ENCODE assay signal across 14 cellular contexts in genomic region chr14:52895000-52895399, GRCh38. TPM values are rescaled to one million over a fixed set of nuclear protein-coding genes. Genes with fewer than 3 reads are reported as not detected.
A peak's percentile ranks its signal among the peaks of the same experiment; 100 is the strongest.
DNase-seq lines count a peak whose midpoint lies in the region; ATAC-seq, FAIRE-seq and TF ChIP-seq lines count a peak whose summit lies in the region.
"Had no signal": no experiment of that assay in that cellular context is flagged by ENCODE, and none has a peak within 500 bp of the region (broad histone marks: within the 10 kb centered on the region; RNA-seq: fewer than 3 reads in every experiment).

No MANE protein-coding gene starts in this region.

- no peaks in the 10 kb centered on the region for H3K9me2 ChIP-seq in hepatocyte (replicated peaks; ENCODE audit: insufficient read depth)

- H3K9me3 ChIP-seq in fibroblast of lung (ENCODE audit: control insufficient read depth, insufficient read depth, low read depth, low read length): no peaks in the 10 kb centered on the region
- H3K9me3 ChIP-seq in hepatocyte (ENCODE audit: low read depth): no peaks in the 10 kb centered on the region
- H3K9me3 ChIP-seq in thyroid gland: no peaks in the 10 kb centered on the region

- ATAC-seq in stimulated activated naive CD8-positive, alpha-beta T cell treated with anti-CD3 and anti-CD28 coated beads, Interleukin-15, amount 100 ng/mL, for 72 hours: peak; percentile 84
- no peak for ATAC-seq in stimulated activated naive CD8-positive, alpha-beta T cell treated with anti-CD3 and anti-CD28 coated beads, Interleukin-15, Interleukin-2, amounts not matched to agents 100 U/mL and 50 U/mL, for 24 hours
- ATAC-seq in HG02884 (IDR thresholded peaks at IDR 0.05; ENCODE audit: unreplicated experiment): no peak
- ATAC-seq: GM23338 had no signal

- no peak for TF ChIP-seq POLR2A in thyroid gland (IDR thresholded peaks at IDR 0.05)

- peaks cover 3% of the 10 kb centered on the region for H3K4me1 ChIP-seq in fibroblast of lung (ENCODE audit: control insufficient read depth, extremely low read depth, insufficient read depth, low read length)
- H3K4me1 ChIP-seq in hepatocyte (ENCODE audit: insufficient read depth): no peaks in the 10 kb centered on the region
- H3K4me1 ChIP-seq in thyroid gland: peaks cover 12 to 13% of the 10 kb centered on the region in 2 donors

- no peak overlapping the region for H3K4me3 Mint-ChIP-seq in stimulated activated naive CD8-positive, alpha-beta T cell treated with anti-CD3 and anti-CD28 coated beads, Interleukin-15, amount 100 ng/mL, for 72 hours
- H3K4me3 Mint-ChIP-seq: GM23338 had no signal

- intact Hi-C loops in thyroid gland (cut with DNase I): no loop called here

- no peaks in the 10 kb centered on the region for H3K9me3 Mint-ChIP-seq in stimulated activated naive CD8-positive, alpha-beta T cell treated with anti-CD3 and anti-CD28 coated beads, Interleukin-15, amount 100 ng/mL, for 72 hours
- H3K9me3 Mint-ChIP-seq: GM23338 had no signal

- H3K79me2 ChIP-seq in fibroblast of lung (ENCODE audit: control insufficient read depth, insufficient read depth, low read length): peaks cover 73% of the 10 kb centered on the region
- peaks cover 68% of the 10 kb centered on the region for H3K79me2 ChIP-seq in hepatocyte

- H3K27me3 ChIP-seq in fibroblast of lung (ENCODE audit: control insufficient read depth, insufficient read depth, low read length) (no peaks in the 10 kb centered on the region), hepatocyte (no peaks in the 10 kb centered on the region), thyroid gland (no peaks in the 10 kb centered on the region)

- H3K36me3 ChIP-seq in fibroblast of lung (ENCODE audit: control insufficient read depth, insufficient read depth, low read length) (peaks cover 3% of the 10 kb centered on the region), hepatocyte (replicated peaks; ENCODE audit: insufficient read depth, low read depth) (no peaks in the 10 kb centered on the region), thyroid gland (peaks cover 0 to 9% of the 10 kb centered on the region in 2 donors)

- no peak overlapping the region for H3K27ac Mint-ChIP-seq in stimulated activated naive CD8-positive, alpha-beta T cell treated with anti-CD3 and anti-CD28 coated beads, Interleukin-15, amount 100 ng/mL, for 72 hours
- H3K27ac Mint-ChIP-seq: GM23338 had no signal

- FAIRE-seq in RCC 7860 (lab: Jason Lieb, UNC): peak; percentile 38
- FAIRE-seq: endometrium had no signal

- TF ChIP-seq CTCF in fibroblast of lung (conservative IDR thresholded peaks at IDR 0.05 in 1 of 2, IDR thresholded peaks at IDR 0.05 in 1 of 2; ENCODE audit: low read depth in 1 of 2, low read length in 2 of 2) (no peak), hepatocyte (IDR thresholded peaks at IDR 0.05; ENCODE audit: poor library complexity) (no peak), thyroid gland (IDR thresholded peaks at IDR 0.05) (no peak)

- H3K4me1 Mint-ChIP-seq in stimulated activated naive CD8-positive, alpha-beta T cell treated with anti-CD3 and anti-CD28 coated beads, Interleukin-15, amount 100 ng/mL, for 72 hours: peaks cover 9% of the 10 kb centered on the region

- no peak overlapping the region for H3K9ac ChIP-seq in fibroblast of lung (ENCODE audit: insufficient read depth, low read length)
- H3K9ac ChIP-seq: parathyroid adenoma had no signal

- H3K27ac ChIP-seq in fibroblast of lung (ENCODE audit: insufficient read depth, low read length) (no peak overlapping the region), hepatocyte (no peak overlapping the region), thyroid gland (no peak overlapping the region)
- H3K27ac ChIP-seq: parathyroid adenoma had no signal

- H3K4me3 ChIP-seq in fibroblast of lung (replicated peaks in 1 of 4; ENCODE audit: control extremely low read depth in 1 of 4, insufficient read depth in 1 of 4, low read depth in 3 of 4, low read length in 4 of 4) (no peak overlapping the region), hepatocyte (no peak overlapping the region), thyroid gland (replicated peaks in 1 of 3) (no peak overlapping the region)
- H3K4me3 ChIP-seq: GM23338 had no signal

- H3K4me2 ChIP-seq in fibroblast of lung (ENCODE audit: extremely low read depth, insufficient read depth, low read length): peak overlapping the region; percentile 11
- H3K4me2 ChIP-seq in hepatocyte: no peak overlapping the region
- H3K4me2 ChIP-seq: GM23338 had no signal

- H4K20me1 ChIP-seq in fibroblast of lung (ENCODE audit: control insufficient read depth, extremely low read depth, insufficient read depth, low read length) (peaks cover 2% of the 10 kb centered on the region), hepatocyte (ENCODE audit: insufficient read depth, poor library complexity, severe bottlenecking) (peaks cover 10% of the 10 kb centered on the region)

- H2AFZ ChIP-seq in fibroblast of lung (ENCODE audit: low read length) (no peak overlapping the region), hepatocyte (no peak overlapping the region)
- H2AFZ ChIP-seq: GM23338, parathyroid adenoma had no signal

- WGBS in hepatocyte (ENCODE audit: low lambda C conversion rate, missing lambda C conversion rate): 59% methylated on average over 2 of the region's 2 CpGs
- 61 to 70% methylated on average over 2 of the region's 2 CpGs for WGBS in thyroid gland, 2 donors

- no peak for DNase-seq in stimulated activated naive CD8-positive, alpha-beta T cell treated with anti-CD3 and anti-CD28 coated beads, Interleukin-15, amount 100 ng/mL, for 72 hours
- no peak for DNase-seq in stimulated activated naive CD8-positive, alpha-beta T cell treated with anti-CD3 and anti-CD28 coated beads, Interleukin-15, Interleukin-2, amounts not matched to agents 100 U/mL and 50 U/mL, for 24 hours
- peak; percentile 37 for DNase-seq in RCC 7860 (ENCODE audit: low spot score)
- DNase-seq in fibroblast of lung (ENCODE audit: low read depth in 2 of 2): peak; percentile 64 to 65
- no peak for DNase-seq in GM03348 (ENCODE audit: low spot score)
- no peak for DNase-seq in hepatocyte (ENCODE audit: low spot score)
- no peak for DNase-seq in thyroid gland
- DNase-seq: activated CD8-positive, alpha-beta memory T cell treated with anti-CD3 and anti-CD28 coated beads, Interleukin-2, amount 50 U/mL, for 4 hours; mammary epithelial cell; NCI-H187 treated with DMSO at 0.1 percent for 48 hours had no signal

- H3K27me3 Mint-ChIP-seq in stimulated activated naive CD8-positive, alpha-beta T cell treated with anti-CD3 and anti-CD28 coated beads, Interleukin-15, amount 100 ng/mL, for 72 hours: no peaks in the 10 kb centered on the region

RNA-seq across cellular contexts. Expression of gene FERMT2, which starts 55.9 kb away (rescaled TPM):
- 111 and 128 TPM in 2 replicates for total RNA-seq in fibroblast of lung
- polyA plus RNA-seq in fibroblast of lung: 176 and 439 TPM in 2 replicates
- polyA plus RNA-seq in fibroblast of lung (2012): 78.4 and 190 TPM in 2 replicates
- polyA minus RNA-seq in fibroblast of lung (ENCODE audit: low replicate concordance): 67.7 and 184 TPM in 2 replicates
- 82.1 and 95.4 TPM in 2 replicates for total RNA-seq in hepatocyte
- polyA plus RNA-seq in hepatocyte: 38.6 and 45.9 TPM in 2 replicates
- total RNA-seq in thyroid gland: 10 to 100 TPM; 57.1 to 98.5 (median 74.2) TPM

Comparison
In these comparisons a context has a peak if more than half of its experiments do, and no peak if none do; other contexts are left out.
1. DNase-seq: peak in RCC 7860 (single experiment) and fibroblast of lung (2 of 2); none in stimulated activated naive CD8-positive, alpha-beta T cell treated with anti-CD3 and anti-CD28 coated beads, Interleukin-15, amount 100 ng/mL, for 72 hours (0 of 2), stimulated activated naive CD8-positive, alpha-beta T cell treated with anti-CD3 and anti-CD28 coated beads, Interleukin-15, Interleukin-2, amounts not matched to agents 100 U/mL and 50 U/mL, for 24 hours (single experiment), GM03348 (single experiment), hepatocyte (single experiment) and thyroid gland (0 of 2).